8 cellular contexts compared by ENCODE assay signal in genomic region chr5:124747770-124748686, GRCh38. TPM values are rescaled to one million over a fixed set of nuclear protein-coding genes. Genes with fewer than 3 reads are reported as not detected.
A peak's percentile ranks its signal among the peaks of the same experiment; 100 is the strongest.
DNase-seq lines count a peak whose midpoint lies in the region; ATAC-seq and TF ChIP-seq lines count a peak whose summit lies in the region.

No MANE protein-coding gene starts in this region.

- 1 to 2% methylated on average over 17 of the region's 17 CpGs for WGBS in testis, 2 donors

- no peak overlapping the region for H3K27ac Mint-ChIP-seq in MCF 10A (ENCODE audit: low read depth, unreplicated experiment)

- POLR2A ChIA-PET in MCF 10A (lab: Yijun Ruan, JAX): interaction anchor here (0.5 to 6.2 kb wide), 48 partner anchors 8 to 1552 kb away, joined by 3 to 103 read pairs (median 4); no protein-coding TSS in a partner anchor

- ATAC-seq in GM18508 (IDR thresholded peaks at IDR 0.05; ENCODE audit: insufficient read depth, unreplicated experiment): peak; percentile 21

- no peaks in the 10 kb centered on the region for H3K36me3 ChIP-seq in testis (ENCODE audit: low read depth, missing control alignments)

- TF ChIP-seq POLR2A in testis (IDR thresholded peaks at IDR 0.05): no peak

- peaks cover 4% of the 10 kb centered on the region for H3K36me3 Mint-ChIP-seq in MCF 10A (ENCODE audit: insufficient read depth, unreplicated experiment)

- H3K4me3 ChIP-seq in HFF-Myc (replicated peaks; ENCODE audit: low read depth, low read length) (peak overlapping the region; percentile 62), testis (peak overlapping the region; percentile 49 to 59)

- TF ChIP-seq CTCF in HFF-Myc (IDR thresholded peaks at IDR 0.05; ENCODE audit: low read depth, low read length, missing control alignments): no peak
- TF ChIP-seq CTCF in MCF 10A (IDR thresholded peaks at IDR 0.05; ENCODE audit: unreplicated experiment): no peak
- no peak for TF ChIP-seq CTCF in testis (IDR thresholded peaks at IDR 0.05)

- peaks cover 21% of the 10 kb centered on the region for H3K4me1 ChIP-seq in testis

- no TSS peak for BruUV-seq in MCF 10A (replicated peaks; lab: Mats Ljungman, UMichigan)

- H3K4me1 Mint-ChIP-seq in MCF 10A (ENCODE audit: insufficient read depth, unreplicated experiment): peaks cover 12% of the 10 kb centered on the region

- CTCF ChIA-PET in MCF 10A (lab: Yijun Ruan, JAX): interaction anchor here (0.7 to 1.8 kb wide), 5 partner anchors 10 to 810 kb away, joined by 3 to 5 read pairs (median 3); no protein-coding TSS in a partner anchor

- H3K9me3 Mint-ChIP-seq in MCF 10A (ENCODE audit: unreplicated experiment): no peaks in the 10 kb centered on the region

- H3K27me3 ChIP-seq in layer of hippocampus (ENCODE audit: control insufficient read depth, insufficient read depth, low read length): no peaks in the 10 kb centered on the region
- no peaks in the 10 kb centered on the region for H3K27me3 ChIP-seq in testis

- no peaks in the 10 kb centered on the region for H3K9me3 ChIP-seq in testis

- intact Hi-C loops in MCF 10A (cut with micrococcal nuclease) (loop anchor here (1.0 to 10.0 kb wide), 11 partner anchors 159 to 1379 kb away; no protein-coding TSS in a partner anchor), testis (cut with DNase I; ENCODE audit: low total_unique reads) (no loop called here)

- peak overlapping the region; percentile 89 for H3K27ac ChIP-seq in layer of hippocampus (ENCODE audit: low read depth, low read length)
- H3K27ac ChIP-seq in testis: peak overlapping the region; percentile 77 to 94

- no peaks in the 10 kb centered on the region for H3K27me3 Mint-ChIP-seq in MCF 10A (ENCODE audit: insufficient read depth, unreplicated experiment)

- no peak overlapping the region for H3K4me3 Mint-ChIP-seq in MCF 10A (ENCODE audit: unreplicated experiment)

- no peak for DNase-seq in HFF-Myc (ENCODE audit: extremely low read depth, low read depth)
- peak; percentile 75 for DNase-seq in NCI-H1694 treated with DMSO at 0.1 percent for 48 hours (lab: John Stamatoyannopoulos, UW)
- DNase-seq in MCF 10A (ENCODE audit: unreplicated experiment): peak; percentile 57
- no peak for DNase-seq in testis
- DNase-seq in cerebellar nuclear complex (lab: John Stamatoyannopoulos, UW): no peak
- no peak for DNase-seq in activated CD4-positive, CD25-positive, alpha-beta regulatory T cell treated with anti-CD3 and anti-CD28 coated beads, Interleukin-2, amount 50 U/mL, for 72 hours

RNA-seq across cellular contexts. Expression of gene ZNF608, which starts 1.6 kb away (rescaled TPM):
- total RNA-seq in MCF 10A (2022) (8.4 and 10.4 TPM in 2 replicates), testis (10 to 100 TPM; 42.1 to 42.4 TPM)
- 28.7 TPM for polyA plus RNA-seq in testis (ENCODE audit: insufficient read depth, low read depth, low replicate concordance)

Comparison
In these comparisons a context has a peak if more than half of its experiments do, and no peak if none do; other contexts are left out.
1. DNase-seq: peak in NCI-H1694 treated with DMSO at 0.1 percent for 48 hours (single experiment) and MCF 10A (single experiment); none in HFF-Myc (single experiment), testis (single experiment), cerebellar nuclear complex (0 of 2) and activated CD4-positive, CD25-positive, alpha-beta regulatory T cell treated with anti-CD3 and anti-CD28 coated beads, Interleukin-2, amount 50 U/mL, for 72 hours (single experiment).